ENCODE assay signal across 2 cellular contexts in the genomic region with DNA sequence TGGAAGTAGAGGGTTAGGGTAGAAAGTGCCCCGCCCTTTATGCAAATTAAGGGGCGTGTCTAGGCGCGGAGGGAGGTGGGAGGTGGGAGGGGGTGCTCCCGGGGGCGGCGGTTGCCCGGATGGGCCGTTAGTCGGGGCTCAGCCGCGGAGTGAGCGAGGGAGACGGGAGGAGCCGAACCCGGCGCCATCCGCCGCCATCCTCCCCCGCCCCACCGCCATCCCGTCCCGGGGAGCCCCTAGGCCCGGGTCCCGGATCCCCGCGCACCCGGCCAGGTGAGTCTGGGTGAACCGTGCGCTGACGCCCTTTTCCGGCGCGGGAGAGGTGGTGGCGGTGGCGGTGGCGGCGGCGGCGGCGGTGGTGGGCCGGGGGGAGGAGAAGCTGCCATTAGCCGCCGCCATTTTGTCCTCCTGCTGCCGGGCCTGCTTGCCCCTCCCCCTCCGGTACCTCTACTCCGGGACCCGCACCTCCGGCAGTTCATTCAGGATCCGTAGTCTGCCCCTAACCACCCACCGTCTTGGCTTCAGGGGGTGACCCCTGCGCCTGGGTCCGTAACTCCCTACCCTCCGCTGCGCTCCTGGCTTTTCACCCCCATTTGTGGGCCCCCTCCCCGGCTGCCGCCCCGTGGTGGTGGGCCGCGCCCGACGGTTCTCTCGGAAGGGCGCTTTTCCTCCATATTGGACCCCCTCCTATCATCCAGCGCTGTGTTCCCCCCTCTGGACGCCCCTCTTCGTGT.
A peak's percentile ranks its signal among the peaks of the same experiment; 100 is the strongest.
TF ChIP-seq lines count a peak whose summit lies in the region.

A gene (plus strand): TSS at position 130 of the 734 bp plus-strand sequence. CDS start 2,075 bp downstream, outside the sequence.

TF ChIP-seq in HCT116, 20 proteins besides CTCF, POLR2A, EP300 and RAD21:
- TF ChIP-seq SP1 (IDR thresholded peaks at IDR 0.05; ENCODE audit: low read depth) = 0 out of 2 replicates have a peak, but pooled peaks have one; percentile 54
- TF ChIP-seq YY1 (IDR thresholded peaks at IDR 0.05; ENCODE audit: extremely low read depth, insufficient replicate concordance, low read depth, low read length) = peak; percentile 87
- TF ChIP-seq, protein P1, sequence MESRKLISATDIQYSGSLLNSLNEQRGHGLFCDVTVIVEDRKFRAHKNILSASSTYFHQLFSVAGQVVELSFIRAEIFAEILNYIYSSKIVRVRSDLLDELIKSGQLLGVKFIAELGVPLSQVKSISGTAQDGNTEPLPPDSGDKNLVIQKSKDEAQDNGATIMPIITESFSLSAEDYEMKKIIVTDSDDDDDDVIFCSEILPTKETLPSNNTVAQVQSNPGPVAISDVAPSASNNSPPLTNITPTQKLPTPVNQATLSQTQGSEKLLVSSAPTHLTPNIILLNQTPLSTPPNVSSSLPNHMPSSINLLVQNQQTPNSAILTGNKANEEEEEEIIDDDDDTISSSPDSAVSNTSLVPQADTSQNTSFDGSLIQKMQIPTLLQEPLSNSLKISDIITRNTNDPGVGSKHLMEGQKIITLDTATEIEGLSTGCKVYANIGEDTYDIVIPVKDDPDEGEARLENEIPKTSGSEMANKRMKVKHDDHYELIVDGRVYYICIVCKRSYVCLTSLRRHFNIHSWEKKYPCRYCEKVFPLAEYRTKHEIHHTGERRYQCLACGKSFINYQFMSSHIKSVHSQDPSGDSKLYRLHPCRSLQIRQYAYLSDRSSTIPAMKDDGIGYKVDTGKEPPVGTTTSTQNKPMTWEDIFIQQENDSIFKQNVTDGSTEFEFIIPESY (IDR thresholded peaks at IDR 0.05; ENCODE audit: extremely low read depth, insufficient replicate concordance, low read length) = no peak
- peak; percentile 82 for TF ChIP-seq EGR1 (IDR thresholded peaks at IDR 0.05; ENCODE audit: low read depth)
- TF ChIP-seq ZFX (IDR thresholded peaks at IDR 0.05) = peak; percentile 77; the same call in 1 of the 2 replicates
- TF ChIP-seq SIN3A (IDR thresholded peaks at IDR 0.05; ENCODE audit: low read depth) = no peak
- peak; percentile 71 for TF ChIP-seq POLR2AphosphoS5 (IDR thresholded peaks at IDR 0.05; ENCODE audit: low read depth, low read length)

TF ChIP-seq in K562, 482 proteins besides CTCF, POLR2A, EP300 and RAD21 (continues in another document):
- TF ChIP-seq KHSRP (IDR thresholded peaks at IDR 0.05) = no peak
- peak; percentile 83 for TF ChIP-seq GTF2F1 (IDR thresholded peaks at IDR 0.05; ENCODE audit: low read depth, low read length)
- no peak for TF ChIP-seq ZKSCAN8 (CRISPR knock-in tag; IDR thresholded peaks at IDR 0.05)
- TF ChIP-seq PTRF (tag; IDR thresholded peaks at IDR 0.05) = no peak
- TF ChIP-seq, protein P2, sequence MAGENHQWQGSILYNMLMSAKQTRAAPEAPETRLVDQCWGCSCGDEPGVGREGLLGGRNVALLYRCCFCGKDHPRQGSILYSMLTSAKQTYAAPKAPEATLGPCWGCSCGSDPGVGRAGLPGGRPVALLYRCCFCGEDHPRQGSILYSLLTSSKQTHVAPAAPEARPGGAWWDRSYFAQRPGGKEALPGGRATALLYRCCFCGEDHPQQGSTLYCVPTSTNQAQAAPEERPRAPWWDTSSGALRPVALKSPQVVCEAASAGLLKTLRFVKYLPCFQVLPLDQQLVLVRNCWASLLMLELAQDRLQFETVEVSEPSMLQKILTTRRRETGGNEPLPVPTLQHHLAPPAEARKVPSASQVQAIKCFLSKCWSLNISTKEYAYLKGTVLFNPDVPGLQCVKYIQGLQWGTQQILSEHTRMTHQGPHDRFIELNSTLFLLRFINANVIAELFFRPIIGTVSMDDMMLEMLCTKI (IDR thresholded peaks at IDR 0.05; ENCODE audit: partially characterized antibody) = no peak
- no peak for TF ChIP-seq ZNF707 (CRISPR knock-in tag; conservative IDR thresholded peaks at IDR 0.05)
- peak; percentile 78 for TF ChIP-seq KAT8 (IDR thresholded peaks at IDR 0.05; ENCODE audit: low read depth)
- peak; percentile 33; the same call in 1 of the 2 replicates for TF ChIP-seq CBFA2T3 (IDR thresholded peaks at IDR 0.05)
- TF ChIP-seq PCBP2 (IDR thresholded peaks at IDR 0.05; ENCODE audit: low read depth, low read length, poor library complexity, severe bottlenecking) = peak; percentile 39
- TF ChIP-seq, protein P3, sequence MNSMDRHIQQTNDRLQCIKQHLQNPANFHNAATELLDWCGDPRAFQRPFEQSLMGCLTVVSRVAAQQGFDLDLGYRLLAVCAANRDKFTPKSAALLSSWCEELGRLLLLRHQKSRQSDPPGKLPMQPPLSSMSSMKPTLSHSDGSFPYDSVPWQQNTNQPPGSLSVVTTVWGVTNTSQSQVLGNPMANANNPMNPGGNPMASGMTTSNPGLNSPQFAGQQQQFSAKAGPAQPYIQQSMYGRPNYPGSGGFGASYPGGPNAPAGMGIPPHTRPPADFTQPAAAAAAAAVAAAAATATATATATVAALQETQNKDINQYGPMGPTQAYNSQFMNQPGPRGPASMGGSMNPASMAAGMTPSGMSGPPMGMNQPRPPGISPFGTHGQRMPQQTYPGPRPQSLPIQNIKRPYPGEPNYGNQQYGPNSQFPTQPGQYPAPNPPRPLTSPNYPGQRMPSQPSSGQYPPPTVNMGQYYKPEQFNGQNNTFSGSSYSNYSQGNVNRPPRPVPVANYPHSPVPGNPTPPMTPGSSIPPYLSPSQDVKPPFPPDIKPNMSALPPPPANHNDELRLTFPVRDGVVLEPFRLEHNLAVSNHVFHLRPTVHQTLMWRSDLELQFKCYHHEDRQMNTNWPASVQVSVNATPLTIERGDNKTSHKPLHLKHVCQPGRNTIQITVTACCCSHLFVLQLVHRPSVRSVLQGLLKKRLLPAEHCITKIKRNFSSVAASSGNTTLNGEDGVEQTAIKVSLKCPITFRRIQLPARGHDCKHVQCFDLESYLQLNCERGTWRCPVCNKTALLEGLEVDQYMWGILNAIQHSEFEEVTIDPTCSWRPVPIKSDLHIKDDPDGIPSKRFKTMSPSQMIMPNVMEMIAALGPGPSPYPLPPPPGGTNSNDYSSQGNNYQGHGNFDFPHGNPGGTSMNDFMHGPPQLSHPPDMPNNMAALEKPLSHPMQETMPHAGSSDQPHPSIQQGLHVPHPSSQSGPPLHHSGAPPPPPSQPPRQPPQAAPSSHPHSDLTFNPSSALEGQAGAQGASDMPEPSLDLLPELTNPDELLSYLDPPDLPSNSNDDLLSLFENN (IDR thresholded peaks at IDR 0.05; ENCODE audit: low read depth in 2 of 2, low read length in 2 of 2) = peak in 1 of 2 experiments; percentile 24; a peak in 1 of 4 replicates
- TF ChIP-seq ZBTB1 (CRISPR knock-in tag; IDR thresholded peaks at IDR 0.05; ENCODE audit: borderline replicate concordance, low read depth) = peak; percentile 99
- TF ChIP-seq, protein P4, sequence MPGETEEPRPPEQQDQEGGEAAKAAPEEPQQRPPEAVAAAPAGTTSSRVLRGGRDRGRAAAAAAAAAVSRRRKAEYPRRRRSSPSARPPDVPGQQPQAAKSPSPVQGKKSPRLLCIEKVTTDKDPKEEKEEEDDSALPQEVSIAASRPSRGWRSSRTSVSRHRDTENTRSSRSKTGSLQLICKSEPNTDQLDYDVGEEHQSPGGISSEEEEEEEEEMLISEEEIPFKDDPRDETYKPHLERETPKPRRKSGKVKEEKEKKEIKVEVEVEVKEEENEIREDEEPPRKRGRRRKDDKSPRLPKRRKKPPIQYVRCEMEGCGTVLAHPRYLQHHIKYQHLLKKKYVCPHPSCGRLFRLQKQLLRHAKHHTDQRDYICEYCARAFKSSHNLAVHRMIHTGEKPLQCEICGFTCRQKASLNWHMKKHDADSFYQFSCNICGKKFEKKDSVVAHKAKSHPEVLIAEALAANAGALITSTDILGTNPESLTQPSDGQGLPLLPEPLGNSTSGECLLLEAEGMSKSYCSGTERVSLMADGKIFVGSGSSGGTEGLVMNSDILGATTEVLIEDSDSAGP (CRISPR knock-in tag; IDR thresholded peaks at IDR 0.05) = 0 out of 2 replicates have a peak, but pooled peaks have one; percentile 34
- TF ChIP-seq YY1 (IDR thresholded peaks at IDR 0.05; ENCODE audit: borderline replicate concordance in 1 of 3, control insufficient read depth in 1 of 3, extremely low read depth in 1 of 3, insufficient read depth in 3 of 3, insufficient read length in 1 of 3, insufficient replicate concordance in 2 of 3, low read depth in 1 of 3, low read length in 2 of 3) = peak; percentile 92 to 96 (median 92)
- TF ChIP-seq POU5F1 (IDR thresholded peaks at IDR 0.05; ENCODE audit: borderline replicate concordance, low read depth, low read length, partially characterized antibody) = no peak
- 0 out of 2 replicates have a peak, but pooled peaks have one; percentile 65 for TF ChIP-seq PHTF2 (CRISPR knock-in tag; IDR thresholded peaks at IDR 0.05)
- 0 out of 2 replicates have a peak, but pooled peaks have one; percentile 1 for TF ChIP-seq ARID2 (IDR thresholded peaks at IDR 0.05)
- peak; percentile 36 for TF ChIP-seq RBM39 (optimal IDR thresholded peaks at IDR 0.05; ENCODE audit: low read depth, low read length)
- TF ChIP-seq ZEB2 (IDR thresholded peaks at IDR 0.05) = no peak
- TF ChIP-seq ZNF384 (IDR thresholded peaks at IDR 0.05; ENCODE audit: low read depth, low read length) = no peak
- TF ChIP-seq, protein P5, sequence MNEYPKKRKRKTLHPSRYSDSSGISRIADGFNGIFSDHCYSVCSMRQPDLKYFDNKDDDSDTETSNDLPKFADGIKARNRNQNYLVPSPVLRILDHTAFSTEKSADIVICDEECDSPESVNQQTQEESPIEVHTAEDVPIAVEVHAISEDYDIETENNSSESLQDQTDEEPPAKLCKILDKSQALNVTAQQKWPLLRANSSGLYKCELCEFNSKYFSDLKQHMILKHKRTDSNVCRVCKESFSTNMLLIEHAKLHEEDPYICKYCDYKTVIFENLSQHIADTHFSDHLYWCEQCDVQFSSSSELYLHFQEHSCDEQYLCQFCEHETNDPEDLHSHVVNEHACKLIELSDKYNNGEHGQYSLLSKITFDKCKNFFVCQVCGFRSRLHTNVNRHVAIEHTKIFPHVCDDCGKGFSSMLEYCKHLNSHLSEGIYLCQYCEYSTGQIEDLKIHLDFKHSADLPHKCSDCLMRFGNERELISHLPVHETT (CRISPR knock-in tag; conservative IDR thresholded peaks at IDR 0.05 in 1 of 2, IDR thresholded peaks at IDR 0.05 in 1 of 2) = peak in 1 of 2 experiments; percentile 100; a peak in 2 of 4 replicates
- TF ChIP-seq SRSF1 (IDR thresholded peaks at IDR 0.05; ENCODE audit: low read depth, low read length) = no peak
- TF ChIP-seq, protein P6, sequence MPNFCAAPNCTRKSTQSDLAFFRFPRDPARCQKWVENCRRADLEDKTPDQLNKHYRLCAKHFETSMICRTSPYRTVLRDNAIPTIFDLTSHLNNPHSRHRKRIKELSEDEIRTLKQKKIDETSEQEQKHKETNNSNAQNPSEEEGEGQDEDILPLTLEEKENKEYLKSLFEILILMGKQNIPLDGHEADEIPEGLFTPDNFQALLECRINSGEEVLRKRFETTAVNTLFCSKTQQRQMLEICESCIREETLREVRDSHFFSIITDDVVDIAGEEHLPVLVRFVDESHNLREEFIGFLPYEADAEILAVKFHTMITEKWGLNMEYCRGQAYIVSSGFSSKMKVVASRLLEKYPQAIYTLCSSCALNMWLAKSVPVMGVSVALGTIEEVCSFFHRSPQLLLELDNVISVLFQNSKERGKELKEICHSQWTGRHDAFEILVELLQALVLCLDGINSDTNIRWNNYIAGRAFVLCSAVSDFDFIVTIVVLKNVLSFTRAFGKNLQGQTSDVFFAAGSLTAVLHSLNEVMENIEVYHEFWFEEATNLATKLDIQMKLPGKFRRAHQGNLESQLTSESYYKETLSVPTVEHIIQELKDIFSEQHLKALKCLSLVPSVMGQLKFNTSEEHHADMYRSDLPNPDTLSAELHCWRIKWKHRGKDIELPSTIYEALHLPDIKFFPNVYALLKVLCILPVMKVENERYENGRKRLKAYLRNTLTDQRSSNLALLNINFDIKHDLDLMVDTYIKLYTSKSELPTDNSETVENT (CRISPR knock-in tag; IDR thresholded peaks at IDR 0.05) = peak; percentile 75
- TF ChIP-seq GATAD2A (IDR thresholded peaks at IDR 0.05) = peak; percentile 97
- TF ChIP-seq ZNF239 (CRISPR knock-in tag; IDR thresholded peaks at IDR 0.05) = no peak; the same call in 1 of the 2 replicates
- no peak; the same call in 1 of the 2 replicates for TF ChIP-seq BHLHE40 (IDR thresholded peaks at IDR 0.05; ENCODE audit: low read length)
- TF ChIP-seq CHD2 (IDR thresholded peaks at IDR 0.05; ENCODE audit: low read depth, low read length) = peak; percentile 59
- TF ChIP-seq MED1 (CRISPR knock-in tag; IDR thresholded peaks at IDR 0.05; ENCODE audit: borderline replicate concordance) = no peak
- TF ChIP-seq RBBP5 (IDR thresholded peaks at IDR 0.05; ENCODE audit: borderline replicate concordance, insufficient read depth, low read length, poor library complexity, severe bottlenecking) = peak; percentile 95
- peak; percentile 99 for TF ChIP-seq CHD1 (IDR thresholded peaks at IDR 0.05; ENCODE audit: low read length)
- TF ChIP-seq TRIM24 (IDR thresholded peaks at IDR 0.05) = peak in 1 of 2 experiments; percentile 41; a peak in 1 of 4 replicates
- TF ChIP-seq ZZZ3 (IDR thresholded peaks at IDR 0.05) = peak; percentile 98
- peak in 1 of 2 experiments; percentile 83; a peak in 2 of 4 replicates for TF ChIP-seq SIN3A (IDR thresholded peaks at IDR 0.05; ENCODE audit: borderline replicate concordance in 2 of 2, control insufficient read depth in 1 of 2, low read depth in 2 of 2, low read length in 2 of 2)
- TF ChIP-seq PHF8 (IDR thresholded peaks at IDR 0.05; ENCODE audit: borderline replicate concordance, low read length) = peak; percentile 75
- TF ChIP-seq HDAC1 (IDR thresholded peaks at IDR 0.05) = 0 out of 4 replicates have a peak, but pooled peaks of 1 of the 2 experiments have one; percentile 74
- no peak for TF ChIP-seq CHCHD3 (CRISPR knock-in tag; IDR thresholded peaks at IDR 0.05)
- TF ChIP-seq JUN (IDR thresholded peaks at IDR 0.05; ENCODE audit: borderline replicate concordance, low read depth, low read length) = no peak
- TF ChIP-seq JUN (CRISPR knock-in tag; IDR thresholded peaks at IDR 0.05; ENCODE audit: borderline replicate concordance) = peak; percentile 58; the same call in 1 of the 2 replicates
- TF ChIP-seq MECOM (CRISPR knock-in tag; IDR thresholded peaks at IDR 0.05) = no peak
- 0 out of 2 replicates have a peak, but pooled peaks have one; percentile 33 for TF ChIP-seq ERF (CRISPR knock-in tag; IDR thresholded peaks at IDR 0.05)
- TF ChIP-seq HDAC2 (IDR thresholded peaks at IDR 0.05) = peak; percentile 55; the same call in 1 of the 2 replicates
- 0 out of 2 replicates have a peak, but pooled peaks have one; percentile 42 for TF ChIP-seq DPF2 (IDR thresholded peaks at IDR 0.05)
